ENCODE assay signal across 1 cellular context in the genomic region with DNA sequence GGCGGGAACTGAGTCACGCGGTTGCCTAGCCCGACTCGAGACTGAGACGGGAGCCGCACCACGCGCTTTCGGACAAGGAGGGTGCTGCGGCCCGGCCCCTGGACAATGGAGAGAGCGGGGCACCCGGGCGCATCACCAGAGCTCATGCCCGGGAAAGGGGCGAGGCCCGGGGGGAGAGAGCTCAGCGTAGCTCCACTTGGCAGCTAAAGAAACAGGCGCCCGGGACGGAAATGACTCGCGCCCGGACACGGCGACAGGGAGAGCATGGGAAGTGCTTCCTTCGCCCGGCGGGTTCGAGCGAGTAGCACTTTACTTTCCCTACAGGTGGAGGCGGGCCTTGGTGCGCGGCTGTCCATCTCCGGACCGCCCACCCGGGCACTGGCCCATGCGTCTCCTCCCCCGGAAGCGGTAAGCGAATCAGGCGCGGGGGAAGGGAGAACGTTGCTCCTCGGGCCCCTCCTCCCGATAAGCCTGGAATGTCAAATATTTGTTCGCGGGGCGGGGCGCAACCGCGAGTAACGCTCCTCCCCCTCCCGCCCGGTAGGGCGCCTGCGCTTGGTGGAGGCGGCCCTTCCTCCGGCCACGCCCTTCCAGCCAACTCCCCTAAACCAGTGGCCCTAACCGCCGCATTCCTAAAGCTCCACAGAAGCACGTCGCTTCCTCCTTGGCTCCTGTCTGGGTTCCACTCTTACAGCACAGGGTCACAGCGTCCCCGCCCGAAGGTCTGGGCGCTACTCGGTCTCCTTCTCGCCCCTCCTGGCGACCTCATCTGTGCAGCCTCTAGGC.
TF ChIP-seq lines count a peak whose summit lies in the region.

No MANE protein-coding gene starts in this region.

TF ChIP-seq in HEK293, 187 proteins besides CTCF, POLR2A, EP300 and RAD21 (continued from another document):
- TF ChIP-seq, protein P1, sequence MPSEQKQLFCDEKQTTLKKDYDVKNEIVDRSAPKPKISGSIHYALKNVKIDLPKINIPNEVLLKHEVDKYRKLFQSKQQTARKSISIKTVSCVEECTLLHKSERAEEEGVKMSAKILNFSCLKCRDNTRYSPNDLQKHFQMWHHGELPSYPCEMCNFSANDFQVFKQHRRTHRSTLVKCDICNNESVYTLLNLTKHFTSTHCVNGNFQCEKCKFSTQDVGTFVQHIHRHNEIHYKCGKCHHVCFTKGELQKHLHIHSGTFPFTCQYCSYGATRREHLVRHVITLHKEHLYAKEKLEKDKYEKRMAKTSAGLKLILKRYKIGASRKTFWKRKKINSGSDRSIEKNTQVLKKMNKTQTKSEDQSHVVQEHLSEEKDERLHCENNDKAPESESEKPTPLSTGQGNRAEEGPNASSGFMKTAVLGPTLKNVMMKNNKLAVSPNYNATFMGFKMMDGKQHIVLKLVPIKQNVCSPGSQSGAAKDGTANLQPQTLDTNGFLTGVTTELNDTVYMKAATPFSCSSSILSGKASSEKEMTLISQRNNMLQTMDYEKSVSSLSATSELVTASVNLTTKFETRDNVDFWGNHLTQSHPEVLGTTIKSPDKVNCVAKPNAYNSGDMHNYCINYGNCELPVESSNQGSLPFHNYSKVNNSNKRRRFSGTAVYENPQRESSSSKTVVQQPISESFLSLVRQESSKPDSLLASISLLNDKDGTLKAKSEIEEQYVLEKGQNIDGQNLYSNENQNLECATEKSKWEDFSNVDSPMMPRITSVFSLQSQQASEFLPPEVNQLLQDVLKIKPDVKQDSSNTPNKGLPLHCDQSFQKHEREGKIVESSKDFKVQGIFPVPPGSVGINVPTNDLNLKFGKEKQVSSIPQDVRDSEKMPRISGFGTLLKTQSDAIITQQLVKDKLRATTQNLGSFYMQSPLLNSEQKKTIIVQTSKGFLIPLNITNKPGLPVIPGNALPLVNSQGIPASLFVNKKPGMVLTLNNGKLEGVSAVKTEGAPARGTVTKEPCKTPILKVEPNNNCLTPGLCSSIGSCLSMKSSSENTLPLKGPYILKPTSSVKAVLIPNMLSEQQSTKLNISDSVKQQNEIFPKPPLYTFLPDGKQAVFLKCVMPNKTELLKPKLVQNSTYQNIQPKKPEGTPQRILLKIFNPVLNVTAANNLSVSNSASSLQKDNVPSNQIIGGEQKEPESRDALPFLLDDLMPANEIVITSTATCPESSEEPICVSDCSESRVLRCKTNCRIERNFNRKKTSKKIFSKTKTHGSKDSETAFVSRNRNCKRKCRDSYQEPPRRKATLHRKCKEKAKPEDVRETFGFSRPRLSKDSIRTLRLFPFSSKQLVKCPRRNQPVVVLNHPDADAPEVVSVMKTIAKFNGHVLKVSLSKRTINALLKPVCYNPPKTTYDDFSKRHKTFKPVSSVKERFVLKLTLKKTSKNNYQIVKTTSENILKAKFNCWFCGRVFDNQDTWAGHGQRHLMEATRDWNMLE (tag by site-specific recombination; conservative IDR thresholded peaks at IDR 0.05; ENCODE audit: low read depth) = no peak; the same call in 1 of the 2 replicates
- TF ChIP-seq, protein P2, sequence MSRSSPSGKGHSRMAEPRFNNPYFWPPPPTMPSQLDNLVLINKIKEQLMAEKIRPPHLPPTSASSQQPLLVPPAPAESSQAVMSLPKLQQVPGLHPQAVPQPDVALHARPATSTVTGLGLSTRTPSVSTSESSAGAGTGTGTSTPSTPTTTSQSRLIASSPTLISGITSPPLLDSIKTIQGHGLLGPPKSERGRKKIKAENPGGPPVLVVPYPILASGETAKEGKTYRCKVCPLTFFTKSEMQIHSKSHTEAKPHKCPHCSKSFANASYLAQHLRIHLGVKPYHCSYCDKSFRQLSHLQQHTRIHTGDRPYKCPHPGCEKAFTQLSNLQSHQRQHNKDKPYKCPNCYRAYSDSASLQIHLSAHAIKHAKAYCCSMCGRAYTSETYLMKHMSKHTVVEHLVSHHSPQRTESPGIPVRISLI (tag by site-specific recombination; IDR thresholded peaks at IDR 0.05) = no peak
